In genomic region chr3:185696039-185696438, GRCh38 we compare ENCODE assay signal across 1 cellular context.
TF ChIP-seq lines count a peak whose summit lies in the region.

No MANE protein-coding gene starts in this region.

TF ChIP-seq in WTC11, 78 proteins besides CTCF, POLR2A, EP300 and RAD21 (continued from another document):
- TF ChIP-seq CBFB (CRISPR knock-in tag; IDR thresholded peaks at IDR 0.05; ENCODE audit: low read depth) (no peak), SMAD4 (CRISPR knock-in tag; IDR thresholded peaks at IDR 0.05) (no peak), CREM (CRISPR knock-in tag; IDR thresholded peaks at IDR 0.05) (no peak)
